Comparison of ENCODE assay signal across 14 cellular contexts in genomic region chr11:76631566-76632308, GRCh38. TPM values are rescaled to one million over a fixed set of nuclear protein-coding genes. Genes with fewer than 3 reads are reported as not detected.
DNase-seq lines count a peak whose midpoint lies in the region; ATAC-seq, FAIRE-seq and TF ChIP-seq lines count a peak whose summit lies in the region.
"Had no signal": no experiment of that assay in that cellular context is flagged by ENCODE, and none has a peak within 500 bp of the region (broad histone marks: within the 10 kb centered on the region; RNA-seq: fewer than 3 reads in every experiment).

No MANE protein-coding gene starts in this region.

- no peak overlapping the region for H2BK120ac ChIP-seq in trophoblast cell (ENCODE audit: insufficient read depth, low read length, poor library complexity)

- peak overlapping the region; percentile 10 for H4K91ac ChIP-seq in trophoblast cell (ENCODE audit: low read depth, low read length)

- no peak overlapping the region for H4K12ac ChIP-seq in trophoblast cell (ENCODE audit: low read depth, low read length)

- CTCF ChIA-PET in activated CD8-positive, alpha-beta memory T cell treated with anti-CD3 and anti-CD28 coated beads, Interleukin-2, amount 10 ng/mL, durations not matched to agents 7 days and 5 days (lab: Charles Lee): no interaction called here
- CTCF ChIA-PET in Caco-2 (lab: Charles Lee): no interaction called here

- H3K36me3 ChIP-seq in trophoblast cell (ENCODE audit: control insufficient read depth in 1 of 2, insufficient read depth in 2 of 2, low read length in 2 of 2) (no peaks in the 10 kb centered on the region), tibial artery (no peaks in the 10 kb centered on the region), Caco-2 (ENCODE audit: control insufficient read depth, insufficient read depth, low read length) (no peaks in the 10 kb centered on the region)

- H3K4ac ChIP-seq in trophoblast cell (ENCODE audit: low read depth, low read length): no peak overlapping the region

- no peak for ATAC-seq in activated CD8-positive, alpha-beta memory T cell treated with anti-CD3 and anti-CD28 coated beads, Interleukin-2, amount 10 ng/mL, durations not matched to agents 7 days and 5 days

- no peak overlapping the region for H3K18ac ChIP-seq in trophoblast cell (ENCODE audit: low read length)

- peak; percentile 21 for DNase-seq in activated CD8-positive, alpha-beta memory T cell treated with anti-CD3 and anti-CD28 coated beads for 24 hours
- DNase-seq in activated CD8-positive, alpha-beta memory T cell treated with anti-CD3 and anti-CD28 coated beads, Interleukin-2, amount 10 ng/mL, durations not matched to agents 7 days and 5 days: no peak
- DNase-seq in trophoblast cell: peak; percentile 41 to 84
- DNase-seq in tibial artery: no peak
- DNase-seq in Caco-2: no peak
- no peak for DNase-seq in D721Med (ENCODE audit: insufficient read length, low spot score)
- DNase-seq in RCC 7860 (ENCODE audit: low spot score): no peak
- DNase-seq: 8988T, H7, KG1, NCI-H1092 had no signal

- H3K4me3 ChIP-seq in trophoblast cell (ENCODE audit: low read depth, low read length) (no peak overlapping the region), tibial artery (no peak overlapping the region), Caco-2 (ENCODE audit: low read depth, low read length) (no peak overlapping the region)

- intact Hi-C loops in dendritic cell treated with granulocyte-macrophage colony-stimulating factor and Interleukin-4, amounts not matched to agents 40 ng/mL and 50 ng/mL, for 4 days (cut with micrococcal nuclease): loop anchor here (2.0 to 5.0 kb wide), 2 partner anchors 39 to 44 kb away; partner anchors contain the start of gene LRRC32
- intact Hi-C loops in tibial artery (cut with DNase I; ENCODE audit: low total_unique reads) (no loop called here), Caco-2 (cut with micrococcal nuclease; ENCODE audit: unreplicated experiment) (no loop called here)

- H3K9me3 ChIP-seq in trophoblast cell (ENCODE audit: insufficient read depth, low read depth, low read length) (peaks cover 2% of the 10 kb centered on the region), tibial artery (no peaks in the 10 kb centered on the region), Caco-2 (no peaks in the 10 kb centered on the region; the same call in 1 of the 2 replicates)

- no CpG with 5 or more reads among the region's 3 CpGs for WGBS in trophoblast cell (ENCODE audit: extremely low coverage, insufficient coverage, insufficient read length)

- H3K36me3 Mint-ChIP-seq in activated CD8-positive, alpha-beta memory T cell treated with anti-CD3 and anti-CD28 coated beads, Interleukin-2, amount 10 ng/mL, durations not matched to agents 7 days and 5 days: peaks cover 1% of the 10 kb centered on the region
- H3K36me3 Mint-ChIP-seq in dendritic cell treated with granulocyte-macrophage colony-stimulating factor and Interleukin-4, amounts not matched to agents 40 ng/mL and 50 ng/mL, for 4 days (ENCODE audit: low read depth): no peaks in the 10 kb centered on the region
- no peaks in the 10 kb centered on the region for H3K36me3 Mint-ChIP-seq in Caco-2 (ENCODE audit: insufficient read depth, unreplicated experiment)

- FAIRE-seq in D721Med (lab: Jason Lieb, UNC) (no peak), RCC 7860 (lab: Jason Lieb, UNC) (no peak)

- H3K79me1 ChIP-seq in trophoblast cell (ENCODE audit: low read length): peaks cover 10% of the 10 kb centered on the region

- no peak overlapping the region for H3K23ac ChIP-seq in trophoblast cell (ENCODE audit: low read length)

- H2BK5ac ChIP-seq in trophoblast cell (ENCODE audit: low read depth, low read length, poor library complexity): no peak overlapping the region

- H3K4me1 ChIP-seq in trophoblast cell (ENCODE audit: control insufficient read depth in 1 of 2, insufficient read depth in 2 of 2, low read length in 2 of 2) (peaks cover 9 to 18% of the 10 kb centered on the region in 2 experiments), tibial artery (peaks cover 4 to 57% (median 27%) of the 10 kb centered on the region in 4 donors), Caco-2 (no peaks in the 10 kb centered on the region)

- no peak overlapping the region for H3K4me2 ChIP-seq in trophoblast cell (ENCODE audit: low read length)

- H3K27me3 ChIP-seq in trophoblast cell (ENCODE audit: insufficient read depth, low read length) (no peaks in the 10 kb centered on the region), tibial artery (no peaks in the 10 kb centered on the region), Caco-2 (replicated peaks; ENCODE audit: control insufficient read depth, insufficient read depth, low read length) (no peaks in the 10 kb centered on the region)

- H3K27ac ChIP-seq in trophoblast cell (ENCODE audit: low read depth, low read length) (no peak overlapping the region), tibial artery (peak overlapping the region; percentile 81 to 86)
- H3K27ac ChIP-seq: C4-2B had no signal

- no peak overlapping the region for H2AFZ ChIP-seq in trophoblast cell (ENCODE audit: insufficient read depth, low read length, poor library complexity)

- POLR2A ChIA-PET in Caco-2 (lab: Charles Lee): no interaction called here

- peaks cover 40% of the 10 kb centered on the region for H3K4me1 Mint-ChIP-seq in activated CD8-positive, alpha-beta memory T cell treated with anti-CD3 and anti-CD28 coated beads, Interleukin-2, amount 10 ng/mL, durations not matched to agents 7 days and 5 days
- H3K4me1 Mint-ChIP-seq in dendritic cell treated with granulocyte-macrophage colony-stimulating factor and Interleukin-4, amounts not matched to agents 40 ng/mL and 50 ng/mL, for 4 days (ENCODE audit: low read depth): peaks cover 70% of the 10 kb centered on the region
- no peaks in the 10 kb centered on the region for H3K4me1 Mint-ChIP-seq in Caco-2 (ENCODE audit: low read depth, unreplicated experiment)

- TF ChIP-seq CTCF in tibial artery (IDR thresholded peaks at IDR 0.05): no peak
- TF ChIP-seq CTCF in Caco-2 (IDR thresholded peaks at IDR 0.05; ENCODE audit: insufficient read depth in 1 of 2, low read depth in 1 of 2, low read length in 1 of 2, severe bottlenecking in 1 of 2, unreplicated experiment in 1 of 2): no peak
- TF ChIP-seq CTCF in D721Med (IDR thresholded peaks at IDR 0.05; ENCODE audit: insufficient read depth, missing control alignments): no peak

- H2BK12ac ChIP-seq in trophoblast cell (ENCODE audit: low read length): no peak overlapping the region

- no peak overlapping the region for H3K14ac ChIP-seq in trophoblast cell (ENCODE audit: low read length)

- no peak overlapping the region for H3K9ac ChIP-seq in trophoblast cell (ENCODE audit: low read length)

- H4K8ac ChIP-seq in trophoblast cell (ENCODE audit: low read depth, low read length): no peak overlapping the region

- H3K79me2 ChIP-seq in trophoblast cell (ENCODE audit: control insufficient read depth, insufficient read depth, low read length, poor library complexity): peaks cover 2% of the 10 kb centered on the region

- H3K4me3 Mint-ChIP-seq in activated CD8-positive, alpha-beta memory T cell treated with anti-CD3 and anti-CD28 coated beads, Interleukin-2, amount 10 ng/mL, durations not matched to agents 7 days and 5 days: no peak overlapping the region
- H3K4me3 Mint-ChIP-seq in dendritic cell treated with granulocyte-macrophage colony-stimulating factor and Interleukin-4, amounts not matched to agents 40 ng/mL and 50 ng/mL, for 4 days: no peak overlapping the region
- H3K4me3 Mint-ChIP-seq in Caco-2 (ENCODE audit: unreplicated experiment): no peak overlapping the region

- no TSS peak for BruUV-seq in Caco-2 (replicated peaks; lab: Mats Ljungman, UMichigan)

- no peak overlapping the region for H2AK5ac ChIP-seq in trophoblast cell (ENCODE audit: low read length)

- no peaks in the 10 kb centered on the region for H3K9me3 Mint-ChIP-seq in activated CD8-positive, alpha-beta memory T cell treated with anti-CD3 and anti-CD28 coated beads, Interleukin-2, amount 10 ng/mL, durations not matched to agents 7 days and 5 days (ENCODE audit: low read depth)
- H3K9me3 Mint-ChIP-seq in dendritic cell treated with granulocyte-macrophage colony-stimulating factor and Interleukin-4, amounts not matched to agents 40 ng/mL and 50 ng/mL, for 4 days: no peaks in the 10 kb centered on the region
- no peaks in the 10 kb centered on the region for H3K9me3 Mint-ChIP-seq in Caco-2 (ENCODE audit: unreplicated experiment)

- H3K27me3 Mint-ChIP-seq in activated CD8-positive, alpha-beta memory T cell treated with anti-CD3 and anti-CD28 coated beads, Interleukin-2, amount 10 ng/mL, durations not matched to agents 7 days and 5 days: peaks cover 24% of the 10 kb centered on the region
- H3K27me3 Mint-ChIP-seq in dendritic cell treated with granulocyte-macrophage colony-stimulating factor and Interleukin-4, amounts not matched to agents 40 ng/mL and 50 ng/mL, for 4 days: peaks cover 13% of the 10 kb centered on the region
- H3K27me3 Mint-ChIP-seq in Caco-2 (ENCODE audit: insufficient read depth, unreplicated experiment): peaks cover 3% of the 10 kb centered on the region

- H3K27ac Mint-ChIP-seq in activated CD8-positive, alpha-beta memory T cell treated with anti-CD3 and anti-CD28 coated beads, Interleukin-2, amount 10 ng/mL, durations not matched to agents 7 days and 5 days: no peak overlapping the region
- peak overlapping the region; percentile 98 for H3K27ac Mint-ChIP-seq in dendritic cell treated with granulocyte-macrophage colony-stimulating factor and Interleukin-4, amounts not matched to agents 40 ng/mL and 50 ng/mL, for 4 days
- no peak overlapping the region for H3K27ac Mint-ChIP-seq in Caco-2 (ENCODE audit: unreplicated experiment)

RNA-seq across cellular contexts. Expression of gene LRRC32, which starts 38.8 kb away (rescaled TPM):
- total RNA-seq in activated CD8-positive, alpha-beta memory T cell treated with anti-CD3 and anti-CD28 coated beads, Interleukin-2, amount 10 ng/mL, durations not matched to agents 7 days and 5 days: 1 to 10 TPM in 1 of 2 experiments, under 1 TPM in 1; 0.32 to 4.7 TPM
- 39.7 and 40.3 TPM in 2 replicates for polyA plus RNA-seq in trophoblast cell (2013)
- 0.27 and 0.84 TPM in 2 replicates for total RNA-seq in Caco-2 (2022)
- total RNA-seq: M059J had no signal

Comparison
In these comparisons a context has a peak if more than half of its experiments do, and no peak if none do; other contexts are left out.
1. DNase-seq: peak in activated CD8-positive, alpha-beta memory T cell treated with anti-CD3 and anti-CD28 coated beads for 24 hours (single experiment) and trophoblast cell (2 of 2); none in activated CD8-positive, alpha-beta memory T cell treated with anti-CD3 and anti-CD28 coated beads, Interleukin-2, amount 10 ng/mL, durations not matched to agents 7 days and 5 days (single experiment), tibial artery (0 of 2), Caco-2 (0 of 2), D721Med (single experiment) and RCC 7860 (single experiment).